In the genomic region with DNA sequence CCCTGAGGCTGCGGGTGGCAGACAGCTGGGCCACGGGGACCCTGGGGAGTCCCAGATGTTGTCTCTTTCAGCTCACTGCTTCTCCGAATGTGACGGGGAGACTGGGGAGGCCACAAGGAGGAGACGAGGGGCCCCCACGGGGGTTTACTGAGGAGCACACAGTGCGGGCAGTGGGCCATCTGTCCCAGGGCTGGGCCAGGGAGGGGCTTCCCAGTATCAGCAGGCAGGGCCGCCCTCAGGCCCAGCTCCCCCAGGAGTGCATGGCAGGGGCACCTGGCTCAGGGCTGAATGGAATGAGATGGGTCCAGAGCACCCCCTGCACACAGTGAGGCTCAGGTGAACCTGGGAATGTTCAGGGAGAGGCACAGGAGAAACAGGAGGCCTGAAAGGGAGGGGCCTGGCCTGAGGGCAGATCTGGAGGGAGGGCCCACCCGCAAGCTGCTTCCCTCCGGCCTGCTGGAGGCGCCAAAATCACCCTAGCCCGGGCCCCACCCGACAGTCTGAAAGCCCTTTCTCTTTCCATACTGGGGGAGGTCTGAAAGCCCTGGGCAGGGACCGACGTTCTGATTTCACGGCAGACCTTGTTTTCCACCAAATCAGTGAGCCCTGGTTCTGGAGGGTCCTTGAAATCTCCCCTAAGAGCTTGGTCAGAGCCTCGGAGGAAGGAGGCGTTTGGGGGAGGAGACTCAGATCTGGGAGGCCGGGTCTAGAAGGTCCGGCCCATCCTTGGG, we compare ENCODE assay signal across 9 cellular contexts. TPM values are rescaled to one million over a fixed set of nuclear protein-coding genes. Genes with fewer than 3 reads are reported as not detected.
DNase-seq lines count a peak whose midpoint lies in the region; ATAC-seq, FAIRE-seq and TF ChIP-seq lines count a peak whose summit lies in the region.
"Had no signal": no experiment of that assay in that cellular context is flagged by ENCODE, and none has a peak within 500 bp of the region (broad histone marks: within the 10 kb centered on the region; RNA-seq: fewer than 3 reads in every experiment).

No MANE protein-coding gene starts in this region.

- H3K4me3 Mint-ChIP-seq in progenitor cell of endocrine pancreas (ENCODE audit: low read depth) = no peak overlapping the region

- no peaks in the 10 kb centered on the region for H3K9me2 ChIP-seq in PC-9 (ENCODE audit: insufficient read depth)

- no peak for TF ChIP-seq EP300 in esophagus muscularis mucosa (IDR thresholded peaks at IDR 0.05)

- no peak for TF ChIP-seq POLR2A in esophagus muscularis mucosa (IDR thresholded peaks at IDR 0.05; ENCODE audit: low read depth)

- no peaks in the 10 kb centered on the region for H3K36me3 Mint-ChIP-seq in progenitor cell of endocrine pancreas (ENCODE audit: insufficient read depth)

- peaks cover 12% of the 10 kb centered on the region for H3K4me1 Mint-ChIP-seq in progenitor cell of endocrine pancreas (ENCODE audit: low read depth)

- intact Hi-C loops in PC-9 (cut with micrococcal nuclease; ENCODE audit: unreplicated experiment) (loop anchor here (1.0 to 2.0 kb wide), 2 partner anchors 10 to 30 kb away; no protein-coding TSS in a partner anchor), esophagus muscularis mucosa (cut with DNase I) (no loop called here)

- FAIRE-seq in G401.6 (lab: Jason Lieb, UNC) = peak; percentile 76
- FAIRE-seq: colon had no signal

- no peaks in the 10 kb centered on the region for H4K20me1 ChIP-seq in PC-9 (ENCODE audit: insufficient read depth)

- DNase-seq in PC-9 (peak; percentile 53 to 89), esophagus muscularis mucosa (ENCODE audit: extremely low spot score) (no peak), progenitor cell of endocrine pancreas (ENCODE audit: low spot score, unreplicated experiment) (no peak), HuH-7.5 (ENCODE audit: low spot score) (no peak), T-helper 1 cell (no peak)

- H3K27ac ChIP-seq in PC-9 = peak overlapping the region; percentile 52
- peak overlapping the region; percentile 82 to 94 (median 88) for H3K27ac ChIP-seq in esophagus muscularis mucosa (replicated peaks in 1 of 4)

- ATAC-seq in GM19463 (IDR thresholded peaks at IDR 0.05; ENCODE audit: unreplicated experiment) (peak; percentile 56), HG03442 (IDR thresholded peaks at IDR 0.05; ENCODE audit: unreplicated experiment) (peak; percentile 39)

- 51% methylated on average over 10 of the region's 20 CpGs for WGBS in esophagus muscularis mucosa

- H3K4me3 ChIP-seq in PC-9 (peak overlapping the region; percentile 62), esophagus muscularis mucosa (peak overlapping the region in 3 of 4 donors; percentile 9 to 23 (median 9))

- H2AFZ ChIP-seq in PC-9 = peak overlapping the region; percentile 86

- TF ChIP-seq CTCF in PC-9 (conservative IDR thresholded peaks at IDR 0.05) = no peak; the same call in 1 of the 2 replicates
- peak in 1 of 3 experiments; percentile 22 for TF ChIP-seq CTCF in esophagus muscularis mucosa (IDR thresholded peaks at IDR 0.05)
- peak; percentile 30 for TF ChIP-seq CTCF in progenitor cell of endocrine pancreas (IDR thresholded peaks at IDR 0.05; ENCODE audit: unreplicated experiment)

- H3K27me3 Mint-ChIP-seq in progenitor cell of endocrine pancreas = no peaks in the 10 kb centered on the region

- H3K27me3 ChIP-seq in PC-9 (ENCODE audit: insufficient read depth, low read depth) (no peaks in the 10 kb centered on the region), esophagus muscularis mucosa (no peaks in the 10 kb centered on the region)

- H3K4me1 ChIP-seq in PC-9 (replicated peaks; ENCODE audit: insufficient read depth) (peaks cover 50% of the 10 kb centered on the region), esophagus muscularis mucosa (peaks cover 58 to 66% (median 62%) of the 10 kb centered on the region in 4 donors)

- POLR2A ChIA-PET in PC-9 (lab: Charles Lee; ENCODE audit: unreplicated experiment) = interaction anchor here (0.6 to 1.7 kb wide), 17 partner anchors 17 to 878 kb away, joined by 3 to 22 read pairs (median 5); partner anchors contain the start of genes EIF4E2, NCL, PTMA and TIGD1

- BruUV-seq in PC-9 (replicated peaks; lab: Mats Ljungman, UMichigan) = TSS peak; percentile 61

- no peaks in the 10 kb centered on the region for H3K9me3 Mint-ChIP-seq in progenitor cell of endocrine pancreas (ENCODE audit: low read depth)

- peaks cover 41% of the 10 kb centered on the region; the same call in 1 of the 2 replicates for H3F3A ChIP-seq in PC-9 (ENCODE audit: insufficient read depth, low read depth)

- H3K9me3 ChIP-seq in PC-9 (ENCODE audit: insufficient read depth, low read depth) (no peaks in the 10 kb centered on the region), esophagus muscularis mucosa (no peaks in the 10 kb centered on the region)

- H3K36me3 ChIP-seq in PC-9 (ENCODE audit: low read depth) (no peaks in the 10 kb centered on the region), esophagus muscularis mucosa (no peaks in the 10 kb centered on the region)

- H3K27ac Mint-ChIP-seq in progenitor cell of endocrine pancreas = no peak overlapping the region

- H3K79me2 ChIP-seq in PC-9 (ENCODE audit: low read depth) = no peaks in the 10 kb centered on the region

- peak overlapping the region; percentile 70 for H3K4me2 ChIP-seq in PC-9

- CTCF ChIA-PET in PC-9 (lab: Charles Lee) = interaction anchor here (0.5 to 1.8 kb wide), 9 partner anchors 29 to 156 kb away, joined by 3 to 15 read pairs (median 4); no protein-coding TSS in a partner anchor

RNA-seq across cellular contexts. Expression of gene PTMA, which starts 35.5 kb away (rescaled TPM):
- total RNA-seq in PC-9 (2021) (1,200 and 1,260 TPM in 2 replicates), esophagus muscularis mucosa (100 to 1,000 TPM; 571 to 894 (median 806) TPM), progenitor cell of endocrine pancreas (1,066 and 1,116 TPM in 2 replicates)

Comparison
In these comparisons a context has a peak if more than half of its experiments do, and no peak if none do; other contexts are left out.
1. DNase-seq: peak in PC-9 (2 of 2); none in esophagus muscularis mucosa (single experiment), progenitor cell of endocrine pancreas (single experiment), HuH-7.5 (single experiment) and T-helper 1 cell (0 of 5).